Comparison of ENCODE assay signal across 1 cellular context in the genomic region with DNA sequence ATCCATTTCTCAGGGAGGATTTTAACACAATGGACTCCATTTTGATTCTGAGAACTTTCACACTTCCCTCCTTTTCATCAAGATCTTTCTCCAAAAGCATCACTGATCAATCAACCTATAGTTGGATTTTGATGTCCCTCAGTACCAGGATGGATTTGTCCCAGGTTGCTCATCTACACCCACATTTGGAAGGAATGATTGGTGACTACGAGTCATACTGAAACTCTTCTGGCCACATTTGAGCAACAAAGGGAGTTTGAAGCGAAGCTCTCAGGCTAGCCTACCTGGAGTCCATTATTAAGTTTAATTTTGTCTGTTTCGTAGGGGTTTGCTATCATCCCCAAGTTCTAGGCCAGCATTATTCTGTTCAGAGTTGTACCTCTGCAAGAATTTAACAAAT.
TF ChIP-seq lines count a peak whose summit lies in the region.

No MANE protein-coding gene starts in this region.

TF ChIP-seq in K562, 482 proteins besides CTCF, POLR2A, EP300 and RAD21:
- TF ChIP-seq, protein P1, sequence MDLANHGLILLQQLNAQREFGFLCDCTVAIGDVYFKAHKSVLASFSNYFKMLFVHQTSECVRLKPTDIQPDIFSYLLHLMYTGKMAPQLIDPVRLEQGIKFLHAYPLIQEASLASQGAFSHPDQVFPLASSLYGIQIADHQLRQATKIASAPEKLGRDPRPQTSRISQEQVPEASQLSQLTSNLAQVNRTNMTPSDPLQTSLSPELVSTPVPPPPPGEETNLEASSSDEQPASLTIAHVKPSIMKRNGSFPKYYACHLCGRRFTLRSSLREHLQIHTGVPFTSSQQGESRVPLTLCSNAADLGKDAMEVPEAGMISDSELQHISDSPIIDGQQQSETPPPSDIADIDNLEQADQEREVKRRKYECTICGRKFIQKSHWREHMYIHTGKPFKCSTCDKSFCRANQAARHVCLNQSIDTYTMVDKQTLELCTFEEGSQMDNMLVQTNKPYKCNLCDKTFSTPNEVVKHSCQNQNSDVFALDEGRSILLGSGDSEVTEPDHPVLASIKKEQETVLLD (IDR thresholded peaks at IDR 0.05), result no peak
- TF ChIP-seq, protein P2, sequence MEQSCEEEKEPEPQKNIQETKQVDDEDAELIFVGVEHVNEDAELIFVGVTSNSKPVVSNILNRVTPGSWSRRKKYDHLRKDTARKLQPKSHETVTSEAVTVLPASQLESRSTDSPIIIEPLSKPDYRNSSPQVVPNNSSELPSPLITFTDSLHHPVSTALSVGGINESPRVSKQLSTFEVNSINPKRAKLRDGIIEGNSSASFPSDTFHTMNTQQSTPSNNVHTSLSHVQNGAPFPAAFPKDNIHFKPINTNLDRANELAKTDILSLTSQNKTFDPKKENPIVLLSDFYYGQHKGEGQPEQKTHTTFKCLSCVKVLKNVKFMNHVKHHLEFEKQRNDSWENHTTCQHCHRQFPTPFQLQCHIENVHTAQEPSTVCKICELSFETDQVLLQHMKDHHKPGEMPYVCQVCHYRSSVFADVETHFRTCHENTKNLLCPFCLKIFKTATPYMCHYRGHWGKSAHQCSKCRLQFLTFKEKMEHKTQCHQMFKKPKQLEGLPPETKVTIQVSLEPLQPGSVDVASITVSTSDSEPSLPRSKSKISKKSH (CRISPR knock-in tag; IDR thresholded peaks at IDR 0.05), result no peak
- TF ChIP-seq, protein P3, sequence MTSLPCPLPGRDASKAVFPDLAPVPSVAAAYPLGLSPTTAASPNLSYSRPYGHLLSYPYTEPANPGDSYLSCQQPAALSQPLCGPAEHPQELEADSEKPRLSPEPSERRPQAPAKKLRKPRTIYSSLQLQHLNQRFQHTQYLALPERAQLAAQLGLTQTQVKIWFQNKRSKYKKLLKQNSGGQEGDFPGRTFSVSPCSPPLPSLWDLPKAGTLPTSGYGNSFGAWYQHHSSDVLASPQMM (CRISPR knock-in tag; IDR thresholded peaks at IDR 0.05), result no peak
- 0 out of 2 replicates have a peak, but pooled peaks have one; percentile 34 for TF ChIP-seq ZNF76 (CRISPR knock-in tag; IDR thresholded peaks at IDR 0.05; ENCODE audit: borderline replicate concordance)
- TF ChIP-seq, protein P4, sequence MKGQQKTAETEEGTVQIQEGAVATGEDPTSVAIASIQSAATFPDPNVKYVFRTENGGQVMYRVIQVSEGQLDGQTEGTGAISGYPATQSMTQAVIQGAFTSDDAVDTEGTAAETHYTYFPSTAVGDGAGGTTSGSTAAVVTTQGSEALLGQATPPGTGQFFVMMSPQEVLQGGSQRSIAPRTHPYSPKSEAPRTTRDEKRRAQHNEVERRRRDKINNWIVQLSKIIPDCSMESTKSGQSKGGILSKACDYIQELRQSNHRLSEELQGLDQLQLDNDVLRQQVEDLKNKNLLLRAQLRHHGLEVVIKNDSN (CRISPR knock-in tag; IDR thresholded peaks at IDR 0.05), result no peak
- TF ChIP-seq, protein P5, sequence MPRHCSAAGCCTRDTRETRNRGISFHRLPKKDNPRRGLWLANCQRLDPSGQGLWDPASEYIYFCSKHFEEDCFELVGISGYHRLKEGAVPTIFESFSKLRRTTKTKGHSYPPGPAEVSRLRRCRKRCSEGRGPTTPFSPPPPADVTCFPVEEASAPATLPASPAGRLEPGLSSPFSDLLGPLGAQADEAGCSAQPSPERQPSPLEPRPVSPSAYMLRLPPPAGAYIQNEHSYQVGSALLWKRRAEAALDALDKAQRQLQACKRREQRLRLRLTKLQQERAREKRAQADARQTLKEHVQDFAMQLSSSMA (CRISPR knock-in tag; IDR thresholded peaks at IDR 0.05), result no peak
- no peak for TF ChIP-seq FUS (optimal IDR thresholded peaks at IDR 0.05; ENCODE audit: low read depth, low read length)
- 0 out of 2 replicates have a peak, but pooled peaks have one; percentile 20 for TF ChIP-seq PTRF (tag; IDR thresholded peaks at IDR 0.05)
- TF ChIP-seq EGR1 (conservative IDR thresholded peaks at IDR 0.05), result no peak
